In the genomic region with DNA sequence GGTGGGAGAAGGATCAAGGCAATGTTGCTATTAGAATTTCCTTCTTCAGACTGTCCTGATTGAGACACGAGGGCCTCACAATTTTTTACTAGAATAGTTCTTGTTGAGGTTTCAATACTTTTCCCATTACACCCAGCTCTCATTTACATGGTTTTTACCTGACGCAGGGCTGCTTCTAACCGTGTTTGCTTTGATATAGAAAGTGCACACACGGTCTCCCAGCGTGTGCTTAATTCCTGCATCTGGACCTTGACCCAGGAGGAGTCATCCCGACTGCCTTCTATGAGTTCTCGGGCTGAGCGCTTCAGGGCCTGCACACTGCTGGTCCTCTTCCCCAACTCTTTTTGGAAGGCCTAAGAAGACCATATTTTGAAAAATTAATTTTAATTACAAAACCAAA, we compare ENCODE assay signal across 31 cellular contexts.
DNase-seq lines count a peak whose midpoint lies in the region; ATAC-seq, FAIRE-seq and TF ChIP-seq lines count a peak whose summit lies in the region.
"Had no signal": no experiment of that assay in that cellular context is flagged by ENCODE, and none has a peak within 500 bp of the region (broad histone marks: within the 10 kb centered on the region; RNA-seq: fewer than 3 reads in every experiment).

No MANE protein-coding gene starts in this region.

- peaks cover 9% of the 10 kb centered on the region for H3K9me3 Mint-ChIP-seq in nephron progenitor cell
- H3K9me3 Mint-ChIP-seq: activated T-helper 2 cell treated with anti-CD3 and anti-CD28 coated beads, Interferon-gamma antibody, Interleukin-2, Interleukin-4, amounts not matched to agents 10 μg/mL and 5 μg/mL and 100 μg/mL, durations not matched to agents 14 hours and 24 hours and 36 hours had no signal

- no peaks in the 10 kb centered on the region for H3K4me1 Mint-ChIP-seq in nephron progenitor cell
- H3K4me1 Mint-ChIP-seq: CD4-positive, CD25-positive, alpha-beta regulatory T cell; endodermal cell; naive B cell had no signal

- TF ChIP-seq CTCF in nephron progenitor cell (IDR thresholded peaks at IDR 0.05) (no peak), foreskin fibroblast (IDR thresholded peaks at IDR 0.05; ENCODE audit: low read depth, low read length) (no peak)

- H3K36me3 Mint-ChIP-seq in nephron progenitor cell (ENCODE audit: low read depth): peaks cover 53% of the 10 kb centered on the region
- H3K36me3 Mint-ChIP-seq: activated naive CD4-positive, alpha-beta T cell treated with anti-CD3 and anti-CD28 coated beads, Interleukin-2, amount 50 U/mL, for 72 hours; CD4-positive, CD25-positive, alpha-beta regulatory T cell; naive B cell had no signal

- intact Hi-C loops in left ventricle myocardium superior (cut with micrococcal nuclease): no loop called here
- intact Hi-C loops in cardiac septum (cut with DNase I): no loop called here

- ATAC-seq in left ventricle myocardium superior (peak; percentile 23), HG02884 (IDR thresholded peaks at IDR 0.05; ENCODE audit: unreplicated experiment) (no peak), HG02588 (IDR thresholded peaks at IDR 0.05; ENCODE audit: unreplicated experiment) (no peak)
- ATAC-seq: activated CD8-positive, alpha-beta T cell treated with anti-CD3 and anti-CD28 coated beads for 36 hours; activated naive CD4-positive, alpha-beta T cell treated with anti-CD3 and anti-CD28 coated beads, Interleukin-2, amount 50 U/mL, for 72 hours; esophagus mucosa; foreskin keratinocyte; heart left ventricle had no signal

- H3K4me3 ChIP-seq in foreskin fibroblast (ENCODE audit: low read depth in 1 of 2, low read length in 2 of 2): no peak overlapping the region
- H3K4me3 ChIP-seq: heart left ventricle, MG63, skin epidermis had no signal

- peak overlapping the region; percentile 48 for H3K27ac Mint-ChIP-seq in nephron progenitor cell
- H3K27ac Mint-ChIP-seq: activated CD8-positive, alpha-beta T cell treated with anti-CD3 and anti-CD28 coated beads for 36 hours; activated naive CD4-positive, alpha-beta T cell treated with anti-CD3 and anti-CD28 coated beads, Interleukin-2, amount 50 U/mL, for 72 hours; activated T-helper 2 cell treated with anti-CD3 and anti-CD28 coated beads, Interferon-gamma antibody, Interleukin-2, Interleukin-4, amounts not matched to agents 10 μg/mL and 5 μg/mL and 100 μg/mL, durations not matched to agents 14 hours and 24 hours and 36 hours; CD4-positive, CD25-positive, alpha-beta regulatory T cell; dendritic cell treated with granulocyte-macrophage colony-stimulating factor and Interleukin-4, amounts not matched to agents 40 ng/mL and 50 ng/mL, for 4 days; endodermal cell; naive B cell had no signal

- no peak for DNase-seq in left ventricle myocardium superior
- DNase-seq in cardiac septum (ENCODE audit: low spot score): no peak
- DNase-seq in nephron progenitor cell: no peak
- DNase-seq in NCI-H1694 treated with DMSO at 0.1 percent for 48 hours (lab: John Stamatoyannopoulos, UW): no peak
- DNase-seq in foreskin fibroblast: no peak
- DNase-seq: 8988T; activated CD4-positive, alpha-beta T cell treated with anti-CD3 and anti-CD28 coated beads for 1 hour; activated CD8-positive, alpha-beta T cell treated with anti-CD3 and anti-CD28 coated beads for 36 hours; aorta; CD4-positive, CD25-positive, alpha-beta regulatory T cell; endodermal cell; foreskin keratinocyte; GOT3; heart left ventricle; KBM-7; mesendoderm; MG63; naive B cell; NCI-H446; nucleus accumbens; stimulated activated CD4-positive, alpha-beta T cell treated with anti-CD3 and anti-CD28 coated beads, Interleukin-2, amount 100 ng/mL, for 24 hours had no signal

- H3K4me3 Mint-ChIP-seq in nephron progenitor cell: no peak overlapping the region
- H3K4me3 Mint-ChIP-seq: activated CD8-positive, alpha-beta T cell treated with anti-CD3 and anti-CD28 coated beads for 36 hours; CD4-positive, CD25-positive, alpha-beta regulatory T cell; dendritic cell treated with granulocyte-macrophage colony-stimulating factor and Interleukin-4, amounts not matched to agents 40 ng/mL and 50 ng/mL, for 4 days; endodermal cell; naive B cell had no signal

- H3K27me3 Mint-ChIP-seq in nephron progenitor cell (ENCODE audit: low read depth, poor library complexity): no peaks in the 10 kb centered on the region
- H3K27me3 Mint-ChIP-seq: activated CD8-positive, alpha-beta T cell treated with anti-CD3 and anti-CD28 coated beads for 36 hours; CD4-positive, CD25-positive, alpha-beta regulatory T cell; dendritic cell treated with granulocyte-macrophage colony-stimulating factor and Interleukin-4, amounts not matched to agents 40 ng/mL and 50 ng/mL, for 4 days; naive B cell had no signal

- FAIRE-seq in islet of Langerhans (lab: Jason Lieb, UNC): peak; percentile 94
- FAIRE-seq: D721Med, GM12891 had no signal
